ENCODE assay signal across 17 cellular contexts in genomic region chr1:58936973-58937372, GRCh38.
DNase-seq lines count a peak whose midpoint lies in the region; ATAC-seq, FAIRE-seq and TF ChIP-seq lines count a peak whose summit lies in the region.
"Had no signal": no experiment of that assay in that cellular context is flagged by ENCODE, and none has a peak within 500 bp of the region (broad histone marks: within the 10 kb centered on the region; RNA-seq: fewer than 3 reads in every experiment).

No MANE protein-coding gene starts in this region.

- H3K9me3 Mint-ChIP-seq in MCF 10A (ENCODE audit: unreplicated experiment), result no peaks in the 10 kb centered on the region
- H3K9me3 Mint-ChIP-seq: H9 had no signal

- H3K4me3 Mint-ChIP-seq in MCF 10A (ENCODE audit: unreplicated experiment), result no peak overlapping the region
- H3K4me3 Mint-ChIP-seq: B cell, H9 had no signal

- POLR2A ChIA-PET in MCF 10A (lab: Yijun Ruan, JAX), result interaction anchor here (0.6 to 1.8 kb wide), 12 partner anchors 8 to 896 kb away, joined by 3 to 9 read pairs (median 4); partner anchors contain the start of genes FGGY and JUN

- BruUV-seq in MCF 10A (replicated peaks; lab: Mats Ljungman, UMichigan), result no TSS peak

- TF ChIP-seq CTCF in MCF 10A (IDR thresholded peaks at IDR 0.05; ENCODE audit: unreplicated experiment) (no peak), breast epithelium (IDR thresholded peaks at IDR 0.05) (no peak), bronchial epithelial cell (IDR thresholded peaks at IDR 0.05; ENCODE audit: insufficient read depth, low read length, severe bottlenecking) (no peak), osteoblast (IDR thresholded peaks at IDR 0.05; ENCODE audit: extremely low read depth, low read depth, low read length) (no peak), coronary artery (IDR thresholded peaks at IDR 0.05) (no peak)

- H3K9me3 ChIP-seq in breast epithelium, result no peaks in the 10 kb centered on the region
- no peaks in the 10 kb centered on the region for H3K9me3 ChIP-seq in osteoblast (ENCODE audit: low read depth, low read length)

- H3K27ac Mint-ChIP-seq in MCF 10A (ENCODE audit: low read depth, unreplicated experiment), result peak overlapping the region; percentile 71
- H3K27ac Mint-ChIP-seq: B cell; CD4-positive, alpha-beta memory T cell; H9 had no signal

- peak; percentile 23 for DNase-seq in MCF 10A (ENCODE audit: unreplicated experiment)
- no peak for DNase-seq in breast epithelium (ENCODE audit: low spot score in 2 of 2)
- DNase-seq in bronchial epithelial cell (ENCODE audit: low read depth), result peak; percentile 40
- DNase-seq in osteoblast (ENCODE audit: insufficient read length, low spot score, missing footprints), result no peak
- no peak for DNase-seq in sciatic nerve (ENCODE audit: low spot score)
- no peak for DNase-seq in coronary artery (ENCODE audit: low spot score)
- DNase-seq: C1 segment of cervical spinal cord; CD4-positive, alpha-beta memory T cell; DND-41; GDM1; GOT3; H9 had no signal

- no peaks in the 10 kb centered on the region for H3K4me1 ChIP-seq in breast epithelium
- peaks cover 17% of the 10 kb centered on the region for H3K4me1 ChIP-seq in osteoblast (ENCODE audit: insufficient read depth, low read length)

- H3K4me2 ChIP-seq in osteoblast (ENCODE audit: insufficient read depth, low read length), result no peak overlapping the region

- H3K27me3 Mint-ChIP-seq in MCF 10A (ENCODE audit: insufficient read depth, unreplicated experiment), result no peaks in the 10 kb centered on the region
- H3K27me3 Mint-ChIP-seq: B cell had no signal

- no peaks in the 10 kb centered on the region for H3K36me3 Mint-ChIP-seq in MCF 10A (ENCODE audit: insufficient read depth, unreplicated experiment)
- H3K36me3 Mint-ChIP-seq: CD4-positive, alpha-beta memory T cell had no signal

- intact Hi-C loops in MCF 10A (cut with micrococcal nuclease) (loop anchor here (10.0 kb wide), 1 partner anchor 138 kb away; no protein-coding TSS in a partner anchor), breast epithelium (cut with DNase I; ENCODE audit: low total_unique reads) (no loop called here), sciatic nerve (cut with DNase I) (no loop called here)

- H3K4me3 ChIP-seq in breast epithelium (no peak overlapping the region), bronchial epithelial cell (ENCODE audit: low read depth, low read length) (no peak overlapping the region), osteoblast (ENCODE audit: insufficient read depth, low read length) (no peak overlapping the region), coronary artery (no peak overlapping the region)

- CTCF ChIA-PET in MCF 10A (lab: Yijun Ruan, JAX), result interaction anchor here (0.7 to 1.6 kb wide), 5 partner anchors 9 to 811 kb away, joined by 3 to 4 read pairs (median 3); no protein-coding TSS in a partner anchor

- H3K79me2 ChIP-seq in osteoblast (ENCODE audit: insufficient read depth, low read length), result no peaks in the 10 kb centered on the region

- H3K27me3 ChIP-seq in breast epithelium (no peaks in the 10 kb centered on the region), bronchial epithelial cell (ENCODE audit: control insufficient read depth, insufficient read depth, low read length) (no peaks in the 10 kb centered on the region), osteoblast (ENCODE audit: insufficient read depth, low read length) (no peaks in the 10 kb centered on the region)

- H3K36me3 ChIP-seq in breast epithelium (no peaks in the 10 kb centered on the region), bronchial epithelial cell (ENCODE audit: control insufficient read depth, insufficient read depth, low read length) (no peaks in the 10 kb centered on the region), osteoblast (ENCODE audit: insufficient read depth, low read length) (no peaks in the 10 kb centered on the region)

- H4K20me1 ChIP-seq in osteoblast (ENCODE audit: insufficient read depth, low read length), result no peaks in the 10 kb centered on the region

- no peak for ATAC-seq in sciatic nerve
- no peak for ATAC-seq in GM18520 (IDR thresholded peaks at IDR 0.05; ENCODE audit: unreplicated experiment)

- peaks cover 26% of the 10 kb centered on the region for H3K4me1 Mint-ChIP-seq in MCF 10A (ENCODE audit: insufficient read depth, unreplicated experiment)
- H3K4me1 Mint-ChIP-seq: H9 had no signal

- peak overlapping the region; percentile 23 for H2AFZ ChIP-seq in osteoblast (ENCODE audit: low read length)

- TF ChIP-seq POLR2A in breast epithelium (IDR thresholded peaks at IDR 0.05), result no peak

- H3K27ac ChIP-seq in breast epithelium (no peak overlapping the region), osteoblast (ENCODE audit: low read depth, low read length) (no peak overlapping the region), coronary artery (no peak overlapping the region)

- no peak for FAIRE-seq in bronchial epithelial cell (lab: Jason Lieb, UNC)
- FAIRE-seq: A204.1, GM12892, GM19239 had no signal

Comparison
In these comparisons a context has a peak if more than half of its experiments do, and no peak if none do; other contexts are left out.
1. DNase-seq: peak in MCF 10A (single experiment) and bronchial epithelial cell (single experiment); none in breast epithelium (0 of 2), osteoblast (single experiment), sciatic nerve (single experiment) and coronary artery (single experiment).